Comparison of ENCODE assay signal across 19 cellular contexts in genomic region chr1:222394224-222394623, GRCh38.
"Had no signal": no experiment of that assay in that cellular context is flagged by ENCODE, and none has a peak within 500 bp of the region (broad histone marks: within the 10 kb centered on the region; RNA-seq: fewer than 3 reads in every experiment).

No MANE protein-coding gene starts in this region.

- H3K27ac Mint-ChIP-seq: activated CD8-positive, alpha-beta T cell treated with anti-CD3 and anti-CD28 coated beads, Interleukin-2, amount 10 ng/mL, durations not matched to agents 7 days and 5 days; activated naive CD8-positive, alpha-beta T cell treated with anti-CD3 and anti-CD28 coated beads, Interleukin-2, amount 10 ng/mL, durations not matched to agents 7 days and 5 days; T-helper 17 cell had no signal

- H3K27me3 ChIP-seq: adrenal gland, Peyer's patch had no signal

- H3K4me3 ChIP-seq: adrenal gland, Peyer's patch had no signal

- H3K4me3 Mint-ChIP-seq: activated CD8-positive, alpha-beta T cell treated with anti-CD3 and anti-CD28 coated beads, Interleukin-2, amount 10 ng/mL, durations not matched to agents 7 days and 5 days; activated naive CD8-positive, alpha-beta T cell treated with anti-CD3 and anti-CD28 coated beads, Interleukin-2, amount 10 ng/mL, durations not matched to agents 7 days and 5 days; T-helper 17 cell had no signal

- H3K27me3 Mint-ChIP-seq: activated naive CD8-positive, alpha-beta T cell treated with anti-CD3 and anti-CD28 coated beads, Interleukin-2, amount 10 ng/mL, durations not matched to agents 7 days and 5 days had no signal

- H3K27ac ChIP-seq: adrenal gland, KMS-11, Peyer's patch had no signal

- H3K36me3 Mint-ChIP-seq: activated naive CD8-positive, alpha-beta T cell treated with anti-CD3 and anti-CD28 coated beads, Interleukin-2, amount 10 ng/mL, durations not matched to agents 7 days and 5 days had no signal

- DNase-seq: activated CD4-positive, alpha-beta T cell treated with anti-CD3 and anti-CD28 coated beads for 4 hours; activated CD8-positive, alpha-beta memory T cell treated with anti-CD3 and anti-CD28 coated beads, Interleukin-2, amount 50 U/mL, for 48 hours; activated CD8-positive, alpha-beta T cell treated with anti-CD3 and anti-CD28 coated beads, Interleukin-2, amount 10 ng/mL, durations not matched to agents 7 days and 5 days; activated naive CD4-positive, alpha-beta T cell treated with anti-CD3 and anti-CD28 coated beads, Interleukin-2, amount 50 U/mL, for 16 hours; activated naive CD8-positive, alpha-beta T cell treated with anti-CD3 and anti-CD28 coated beads, Interleukin-2, amount 10 ng/mL, durations not matched to agents 7 days and 5 days; activated T-cell treated with anti-CD3 and anti-CD28 coated beads, Interleukin-2, amount 50 U/mL, for 1 hour; adrenal gland; anterior cingulate cortex; NCI-H1105; NCI-H1436; NCI-H187; NCI-H2081; NCI-H510A treated with DMSO at 0.1 percent for 48 hours; NCI-H69; Peyer's patch; SHP77 treated with DMSO at 0.1 percent for 48 hours; T-helper 17 cell had no signal

- H3K4me1 Mint-ChIP-seq: T-helper 17 cell had no signal

- H3K9me3 ChIP-seq: adrenal gland, Peyer's patch had no signal

- H3K4me1 ChIP-seq: adrenal gland, Peyer's patch had no signal

- H3K36me3 ChIP-seq: adrenal gland, Peyer's patch had no signal

- ATAC-seq: activated CD4-positive, CD25-positive, alpha-beta regulatory T cell treated with anti-CD3 and anti-CD28 coated beads, Interleukin-2, amount 50 U/mL, for 24 hours; activated CD8-positive, alpha-beta T cell treated with anti-CD3 and anti-CD28 coated beads, Interleukin-2, amount 10 ng/mL, durations not matched to agents 7 days and 5 days; T-helper 17 cell had no signal
